In genomic region chr10:120460191-120460590, GRCh38 we compare ENCODE assay signal across 1 cellular context.
TF ChIP-seq lines count a peak whose summit lies in the region.

No MANE protein-coding gene starts in this region.

TF ChIP-seq in endothelial cell of umbilical vein, 7 proteins besides CTCF, POLR2A, EP300 and RAD21:
- TF ChIP-seq JUN (IDR thresholded peaks at IDR 0.05; ENCODE audit: borderline replicate concordance, insufficient read depth, insufficient read length, low read depth) = no peak
- TF ChIP-seq EZH2 (IDR thresholded peaks at IDR 0.05; ENCODE audit: borderline replicate concordance, low read depth, low read length, severe bottlenecking) = no peak
- TF ChIP-seq FOS (IDR thresholded peaks at IDR 0.05; ENCODE audit: borderline replicate concordance, insufficient read depth, low read length) = no peak
- TF ChIP-seq MYC (IDR thresholded peaks at IDR 0.05; ENCODE audit: low read depth, low read length) = no peak
- TF ChIP-seq GATA2 (IDR thresholded peaks at IDR 0.05; ENCODE audit: insufficient read depth, insufficient read length, low read depth, low read length) = no peak
- TF ChIP-seq MAX (IDR thresholded peaks at IDR 0.05; ENCODE audit: insufficient read depth, insufficient read length) = no peak
- no peak for TF ChIP-seq POLR2AphosphoS5 (IDR thresholded peaks at IDR 0.05; ENCODE audit: insufficient read depth, low read depth, low read length)
